30 cellular contexts compared by ENCODE assay signal in the genomic region with DNA sequence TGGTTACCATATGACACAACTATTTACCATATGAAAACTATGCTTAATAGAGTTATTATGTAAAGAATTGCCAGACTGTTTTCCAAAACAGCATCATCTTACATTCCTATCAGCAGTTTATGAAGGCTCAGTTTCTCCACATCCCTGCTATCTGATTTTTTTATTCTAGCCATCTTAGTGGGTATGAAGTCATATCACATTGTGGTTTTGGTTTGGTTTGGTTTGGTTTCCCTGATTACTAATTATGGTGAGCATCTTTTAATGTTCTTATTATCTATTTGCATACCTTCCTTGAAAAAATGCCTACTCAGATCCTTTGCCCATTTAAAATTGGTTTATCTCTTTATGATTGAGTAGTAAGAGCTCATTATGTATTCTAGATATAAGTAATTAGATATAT.
"Had no signal": no experiment of that assay in that cellular context is flagged by ENCODE, and none has a peak within 500 bp of the region (broad histone marks: within the 10 kb centered on the region; RNA-seq: fewer than 3 reads in every experiment).

No MANE protein-coding gene starts in this region.

- H3K27ac ChIP-seq: epithelial cell of prostate, esophagus squamous epithelium, pancreas, prostate gland, suprapubic skin, tibial artery, upper lobe of right lung had no signal

- H3K27ac Mint-ChIP-seq: activated naive CD8-positive, alpha-beta T cell; activated T-helper 2 cell treated with anti-CD3 and anti-CD28 coated beads, Interferon-gamma antibody, Interleukin-2, Interleukin-4, amounts not matched to agents 10 μg/mL and 5 μg/mL and 100 μg/mL, durations not matched to agents 14 hours and 24 hours and 36 hours; dendritic cell treated with granulocyte-macrophage colony-stimulating factor and Interleukin-4, amounts not matched to agents 40 ng/mL and 50 ng/mL, for 4 days; naive thymus-derived CD4-positive, alpha-beta T cell; stimulated activated memory B cell treated with anti-CD40 and anti-IgM and Interleukin-4, amounts not matched to agents 10 μg/mL and 1 μg/mL and 100 μg/mL, for 72 hours had no signal

- H3K9me3 ChIP-seq: esophagus squamous epithelium, pancreas, prostate gland, suprapubic skin, tibial artery, upper lobe of right lung had no signal

- FAIRE-seq: frontal cortex, pancreas, small intestine had no signal

- H3K4me1 Mint-ChIP-seq: naive thymus-derived CD4-positive, alpha-beta T cell; stimulated activated memory B cell treated with anti-CD40 and anti-IgM and Interleukin-4, amounts not matched to agents 10 μg/mL and 1 μg/mL and 100 μg/mL, for 72 hours had no signal

- H3K4me1 ChIP-seq: esophagus squamous epithelium, pancreas, prostate gland, suprapubic skin, tibial artery, upper lobe of right lung had no signal

- DNase-seq: activated CD4-positive, alpha-beta T cell treated with anti-CD3 and anti-CD28 coated beads for 4 hours; activated CD4-positive, alpha-beta T cell treated with anti-CD3 and anti-CD28 coated beads, Interleukin-2, amount 50 U/mL, for 48 hours; activated CD4-positive, CD25-positive, alpha-beta regulatory T cell; activated CD8-positive, alpha-beta memory T cell treated with anti-CD3 and anti-CD28 coated beads, Interleukin-2, amount 50 U/mL, for 4 hours; activated T-cell treated with anti-CD3 and anti-CD28 coated beads, Interleukin-2, amount 50 U/mL, for 4 hours; amniotic stem cell; central memory CD4-positive, alpha-beta T cell; effector CD4-positive, alpha-beta T cell; esophagus squamous epithelium; left cardiac atrium; left ventricle myocardium superior; midbrain; naive thymus-derived CD4-positive, alpha-beta T cell; nucleus accumbens; pancreas; retina; small intestine; stimulated activated CD4-positive, alpha-beta T cell treated with anti-CD3 and anti-CD28 coated beads, Interleukin-4, amount 100 ng/mL, for 24 hours; T-helper 1 cell; tibial artery; upper lobe of right lung had no signal

- H3K4me3 ChIP-seq: esophagus squamous epithelium, pancreas, prostate gland, suprapubic skin, tibial artery, upper lobe of right lung had no signal

- H3K9me3 Mint-ChIP-seq: activated T-helper 2 cell treated with anti-CD3 and anti-CD28 coated beads, Interferon-gamma antibody, Interleukin-2, Interleukin-4, amounts not matched to agents 10 μg/mL and 5 μg/mL and 100 μg/mL, durations not matched to agents 14 hours and 24 hours and 36 hours had no signal

- H3K36me3 Mint-ChIP-seq: activated naive CD8-positive, alpha-beta T cell; naive thymus-derived CD4-positive, alpha-beta T cell; stimulated activated memory B cell treated with anti-CD40 and anti-IgM and Interleukin-4, amounts not matched to agents 10 μg/mL and 1 μg/mL and 100 μg/mL, for 72 hours had no signal

- H3K36me3 ChIP-seq: esophagus squamous epithelium, pancreas, prostate gland, suprapubic skin, tibial artery, upper lobe of right lung had no signal

- ATAC-seq: left cardiac atrium; left ventricle myocardium superior; naive thymus-derived CD4-positive, alpha-beta T cell; pancreas; sciatic nerve; stimulated activated memory B cell treated with anti-CD40 and anti-IgM and Interleukin-4, amounts not matched to agents 10 μg/mL and 1 μg/mL and 100 μg/mL, for 72 hours; upper lobe of right lung had no signal

- H3K4me3 Mint-ChIP-seq: activated naive CD8-positive, alpha-beta T cell; activated T-cell treated with anti-CD3 and anti-CD28 coated beads, Interleukin-2, amount 50 U/mL, for 4 hours; dendritic cell treated with granulocyte-macrophage colony-stimulating factor and Interleukin-4, amounts not matched to agents 40 ng/mL and 50 ng/mL, for 4 days; naive thymus-derived CD4-positive, alpha-beta T cell; stimulated activated memory B cell treated with anti-CD40 and anti-IgM and Interleukin-4, amounts not matched to agents 10 μg/mL and 1 μg/mL and 100 μg/mL, for 72 hours had no signal
